Comparison of ENCODE assay signal across 8 cellular contexts in genomic region chr6:99330159-99330558, GRCh38. TPM values are rescaled to one million over a fixed set of nuclear protein-coding genes. Genes with fewer than 3 reads are reported as not detected.
A peak's percentile ranks its signal among the peaks of the same experiment; 100 is the strongest.
DNase-seq lines count a peak whose midpoint lies in the region; ATAC-seq and TF ChIP-seq lines count a peak whose summit lies in the region.

No MANE protein-coding gene starts in this region.

- no peaks in the 10 kb centered on the region for H3K27me3 ChIP-seq in A673 (replicated peaks; ENCODE audit: insufficient read depth, low read depth, low read length, poor library complexity)

- no peaks in the 10 kb centered on the region for H3K9me3 ChIP-seq in A673 (ENCODE audit: low read depth, low read length, poor library complexity, severe bottlenecking)

- H3K36me3 ChIP-seq in A673 (ENCODE audit: insufficient read depth, low read length, poor library complexity, severe bottlenecking) = no peaks in the 10 kb centered on the region

- CTCF ChIA-PET in A673 (lab: Charles Lee) = interaction anchor here (0.6 to 1.0 kb wide), 5 partner anchors 8 to 994 kb away, joined by 3 to 8 read pairs (median 5); no protein-coding TSS in a partner anchor

- intact Hi-C loops in A673 (cut with micrococcal nuclease; ENCODE audit: unreplicated experiment) = loop anchor here (5.0 to 10.0 kb wide), 3 partner anchors 62 to 492 kb away; partner anchors contain the start of genes COQ3 and PNISR

- TF ChIP-seq CTCF in A673 (conservative IDR thresholded peaks at IDR 0.05; ENCODE audit: low read depth, low read length) (peak; percentile 86), GM12875 (IDR thresholded peaks at IDR 0.05; ENCODE audit: borderline replicate concordance, insufficient read depth, low read depth, low read length) (peak; percentile 71; the same call in 1 of the 2 replicates), VCaP (conservative IDR thresholded peaks at IDR 0.05) (peak; percentile 85)

- no peak overlapping the region for H3K4me3 ChIP-seq in A673 (ENCODE audit: low read depth, low read length, poor library complexity, severe bottlenecking)
- H3K4me3 ChIP-seq in GM12875 (ENCODE audit: low read depth, low read length) = no peak overlapping the region

- BruUV-seq in A673 (replicated peaks; lab: Mats Ljungman, UMichigan) = no TSS peak

- POLR2A ChIA-PET in A673 (lab: Charles Lee; ENCODE audit: low non-redundant PET) = no interaction called here

- DNase-seq in A673 (ENCODE audit: low spot score) = peak; percentile 80
- peak; percentile 78 for DNase-seq in MV-4-11 (lab: John Stamatoyannopoulos, UW)
- peak; percentile 48 for DNase-seq in cerebellum (ENCODE audit: low spot score)
- DNase-seq in lung microvascular endothelial cell (ENCODE audit: low read depth in 2 of 2) = peak; percentile 76 to 79
- peak; percentile 20 for DNase-seq in stimulated activated CD8-positive, alpha-beta memory T cell treated with anti-CD3 and anti-CD28 coated beads, Interleukin-4, amount 100 ng/mL, for 24 hours (ENCODE audit: low read depth)

- peak; percentile 61 for ATAC-seq in HG02623 (IDR thresholded peaks at IDR 0.05; ENCODE audit: unreplicated experiment)

- H3K4me1 ChIP-seq in A673 (ENCODE audit: insufficient read depth, low read length, poor library complexity, severe bottlenecking) = no peaks in the 10 kb centered on the region

- H3K27ac ChIP-seq in A673 (ENCODE audit: low read depth, low read length, poor library complexity, severe bottlenecking) (no peak overlapping the region), VCaP (no peak overlapping the region)

RNA-seq across cellular contexts. Expression of gene FAXC, which starts 19.3 kb away (rescaled TPM):
- 6.2 and 7.8 TPM in 2 replicates for total RNA-seq in A673 (2021)
- 36.3 TPM for total RNA-seq in cerebellum
- 0.20 and 1.3 TPM in 2 replicates for total RNA-seq in lung microvascular endothelial cell

Comparison
In these comparisons a context has a peak if more than half of its experiments do, and no peak if none do; other contexts are left out.
1. DNase-seq: peak in every context shown above with its lines; median percentile 80 in A673; 78 in MV-4-11; 78 in lung microvascular endothelial cell; 48 in cerebellum; 20 in stimulated activated CD8-positive, alpha-beta memory T cell treated with anti-CD3 and anti-CD28 coated beads, Interleukin-4, amount 100 ng/mL, for 24 hours.